In genomic region chr17:28620010-28620409, GRCh38 we compare ENCODE assay signal across 3 cellular contexts.
TF ChIP-seq lines count a peak whose summit lies in the region.

No MANE protein-coding gene starts in this region.

TF ChIP-seq in IMR-90, 13 proteins besides CTCF, POLR2A, EP300 and RAD21:
- TF ChIP-seq CEBPB (IDR thresholded peaks at IDR 0.05; ENCODE audit: low read depth, low read length) (peak; percentile 24; the same call in 1 of the 2 replicates), USF2 (IDR thresholded peaks at IDR 0.05; ENCODE audit: low read depth, low read length) (no peak)

TF ChIP-seq in HepG2, 621 proteins besides CTCF, POLR2A, EP300 and RAD21:
- TF ChIP-seq CEBPB (IDR thresholded peaks at IDR 0.05; ENCODE audit: borderline replicate concordance, low read depth, low read length) = peak; percentile 66
- no peak for TF ChIP-seq ZNF768 (CRISPR knock-in tag; IDR thresholded peaks at IDR 0.05)

TF ChIP-seq in HEK293T, 16 proteins besides CTCF, POLR2A, EP300 and RAD21:
- TF ChIP-seq FOXM1 (IDR thresholded peaks at IDR 0.05; ENCODE audit: borderline replicate concordance) (no peak), ELF4 (IDR thresholded peaks at IDR 0.05) (no peak), ZNF384 (IDR thresholded peaks at IDR 0.05) (no peak), FOXK2 (IDR thresholded peaks at IDR 0.05) (no peak), LEF1 (IDR thresholded peaks at IDR 0.05; ENCODE audit: borderline replicate concordance) (no peak), CTBP1 (IDR thresholded peaks at IDR 0.05; ENCODE audit: borderline replicate concordance) (no peak)
TF ChIP-seq in HEK293T: peak in this region for 0.
